ENCODE assay signal across 19 cellular contexts in the genomic region with DNA sequence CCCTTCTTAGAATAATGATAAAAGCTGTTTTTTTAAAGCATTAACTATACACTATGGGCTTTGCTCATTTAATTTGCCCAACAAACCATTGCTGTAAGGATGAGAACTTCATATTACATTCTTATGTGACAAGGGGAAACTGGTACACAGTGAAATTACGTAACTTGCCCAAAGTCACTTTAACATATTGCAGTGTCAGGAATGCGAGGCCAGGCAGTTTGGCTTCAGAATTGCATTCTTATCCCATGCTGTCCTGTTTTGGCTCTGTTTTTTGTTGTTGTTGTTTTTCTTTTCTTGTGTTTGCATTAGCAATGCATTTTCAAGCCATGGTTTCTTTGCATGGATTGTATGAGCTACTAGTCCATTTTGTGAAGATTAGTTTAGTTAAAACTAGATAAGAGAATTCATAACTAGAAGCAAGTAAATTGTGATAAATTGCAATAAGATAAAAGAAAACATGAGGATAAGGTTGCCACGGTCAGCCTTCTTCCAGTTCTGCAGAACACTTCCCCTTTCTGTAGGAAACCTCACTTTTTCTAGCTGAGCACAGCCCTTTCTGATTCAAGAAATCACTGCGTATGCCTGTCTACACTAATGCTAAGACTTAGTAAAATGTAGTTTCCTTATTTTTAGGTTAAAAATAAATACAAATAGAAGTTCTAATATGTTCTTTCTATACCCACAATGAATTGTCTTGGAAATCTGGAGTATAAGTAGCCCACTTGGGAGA.
A peak's percentile ranks its signal among the peaks of the same experiment; 100 is the strongest.
DNase-seq lines count a peak whose midpoint lies in the region; ATAC-seq, FAIRE-seq and TF ChIP-seq lines count a peak whose summit lies in the region.
"Had no signal": no experiment of that assay in that cellular context is flagged by ENCODE, and none has a peak within 500 bp of the region (broad histone marks: within the 10 kb centered on the region; RNA-seq: fewer than 3 reads in every experiment).

No MANE protein-coding gene starts in this region.

- H3K4me1 Mint-ChIP-seq in activated naive CD8-positive, alpha-beta T cell treated with anti-CD3 and anti-CD28 coated beads for 36 hours = no peaks in the 10 kb centered on the region
- H3K4me1 Mint-ChIP-seq: activated CD8-positive, alpha-beta memory T cell treated with anti-CD3 and anti-CD28 coated beads, Interleukin-2, amount 10 ng/mL, durations not matched to agents 7 days and 5 days; stimulated activated naive CD8-positive, alpha-beta T cell treated with anti-CD3 and anti-CD28 coated beads, Interleukin-15, amount 100 ng/mL, for 72 hours had no signal

- no peak overlapping the region for H3K27ac Mint-ChIP-seq in activated naive CD8-positive, alpha-beta T cell treated with anti-CD3 and anti-CD28 coated beads for 36 hours
- H3K27ac Mint-ChIP-seq: activated CD8-positive, alpha-beta memory T cell treated with anti-CD3 and anti-CD28 coated beads, Interleukin-2, amount 10 ng/mL, durations not matched to agents 7 days and 5 days; stimulated activated naive CD8-positive, alpha-beta T cell treated with anti-CD3 and anti-CD28 coated beads, Interleukin-15, amount 100 ng/mL, for 72 hours had no signal

- no peaks in the 10 kb centered on the region for H3K27me3 Mint-ChIP-seq in activated naive CD8-positive, alpha-beta T cell treated with anti-CD3 and anti-CD28 coated beads for 36 hours
- H3K27me3 Mint-ChIP-seq: activated CD8-positive, alpha-beta memory T cell treated with anti-CD3 and anti-CD28 coated beads, Interleukin-2, amount 10 ng/mL, durations not matched to agents 7 days and 5 days; stimulated activated naive CD8-positive, alpha-beta T cell treated with anti-CD3 and anti-CD28 coated beads, Interleukin-15, amount 100 ng/mL, for 72 hours had no signal

- DNase-seq in GM12891 (ENCODE audit: insufficient read length, low spot score) (no peak), RPMI8226 (peak; percentile 9), fibroblast of the aortic adventitia (ENCODE audit: low read depth) (peak; percentile 57), pons (ENCODE audit: low spot score) (peak; percentile 69)
- DNase-seq in activated CD4-positive, alpha-beta T cell treated with anti-CD3 and anti-CD28 coated beads for 4 hours = no peak
- no peak for DNase-seq in activated naive CD8-positive, alpha-beta T cell treated with anti-CD3 and anti-CD28 coated beads for 36 hours
- DNase-seq in activated CD4-positive, alpha-beta T cell treated with anti-CD3 and anti-CD28 coated beads for 48 hours = no peak
- DNase-seq: activated CD8-positive, alpha-beta memory T cell treated with anti-CD3 and anti-CD28 coated beads, Interleukin-2, amount 10 ng/mL, durations not matched to agents 7 days and 5 days; brain microvascular endothelial cell; DMS79; mesendoderm; NCI-H146; NCI-H446 treated with DMSO at 0.1 percent for 48 hours; stimulated activated CD4-positive, alpha-beta T cell treated with anti-CD3 and anti-CD28 coated beads, Interleukin-12 subunit alpha, Interleukin-12 subunit beta, amount 100 ng/mL, for 4 hours; stimulated activated naive CD8-positive, alpha-beta T cell treated with anti-CD3 and anti-CD28 coated beads, Interleukin-15, amount 100 ng/mL, for 72 hours; uterus; WERI-Rb-1 had no signal

- FAIRE-seq in GM12891 (lab: Jason Lieb, UNC) = no peak

- TF ChIP-seq CTCF in fibroblast of the aortic adventitia (IDR thresholded peaks at IDR 0.05; ENCODE audit: insufficient read depth, low read length) = no peak

- no peaks in the 10 kb centered on the region for H3K36me3 Mint-ChIP-seq in activated naive CD8-positive, alpha-beta T cell treated with anti-CD3 and anti-CD28 coated beads for 36 hours

- no peak overlapping the region for H3K4me3 ChIP-seq in fibroblast of the aortic adventitia (ENCODE audit: low read depth, low read length)
- H3K4me3 ChIP-seq: gastroesophageal sphincter, uterus had no signal

- no peak for TF ChIP-seq POLR2A in GM12891 (IDR thresholded peaks at IDR 0.05; ENCODE audit: low read depth, low read length)

- H3K9me3 Mint-ChIP-seq in activated naive CD8-positive, alpha-beta T cell treated with anti-CD3 and anti-CD28 coated beads for 36 hours = peaks cover 6% of the 10 kb centered on the region

- no peak overlapping the region for H3K4me3 Mint-ChIP-seq in activated naive CD8-positive, alpha-beta T cell treated with anti-CD3 and anti-CD28 coated beads for 36 hours
- H3K4me3 Mint-ChIP-seq: activated CD8-positive, alpha-beta memory T cell treated with anti-CD3 and anti-CD28 coated beads, Interleukin-2, amount 10 ng/mL, durations not matched to agents 7 days and 5 days; stimulated activated naive CD8-positive, alpha-beta T cell treated with anti-CD3 and anti-CD28 coated beads, Interleukin-15, amount 100 ng/mL, for 72 hours had no signal

- ATAC-seq in HG03095 (IDR thresholded peaks at IDR 0.05; ENCODE audit: unreplicated experiment) = no peak
- ATAC-seq: activated CD8-positive, alpha-beta memory T cell treated with anti-CD3 and anti-CD28 coated beads, Interleukin-2, amount 10 ng/mL, durations not matched to agents 7 days and 5 days; gastroesophageal sphincter; stimulated activated naive CD8-positive, alpha-beta T cell treated with anti-CD3 and anti-CD28 coated beads, Interleukin-15, amount 100 ng/mL, for 72 hours had no signal

TF ChIP-seq in GM12891, 5 proteins besides CTCF, POLR2A, EP300 and RAD21:
- TF ChIP-seq SPI1 (IDR thresholded peaks at IDR 0.05; ENCODE audit: low read depth, low read length) (peak; percentile 45; the same call in 1 of the 2 replicates), TAF1 (IDR thresholded peaks at IDR 0.05; ENCODE audit: low read depth, low read length) (no peak)
TF ChIP-seq in GM12891: peak in this region for 1.

Comparison
In these comparisons a context has a peak if more than half of its experiments do, and no peak if none do; other contexts are left out.
1. DNase-seq: peak in RPMI8226 (single experiment), fibroblast of the aortic adventitia (single experiment) and pons (single experiment); none in GM12891 (single experiment), activated CD4-positive, alpha-beta T cell treated with anti-CD3 and anti-CD28 coated beads for 4 hours (0 of 2), activated naive CD8-positive, alpha-beta T cell treated with anti-CD3 and anti-CD28 coated beads for 36 hours (single experiment) and activated CD4-positive, alpha-beta T cell treated with anti-CD3 and anti-CD28 coated beads for 48 hours (single experiment).